ENCODE assay signal across 10 cellular contexts in the genomic region with DNA sequence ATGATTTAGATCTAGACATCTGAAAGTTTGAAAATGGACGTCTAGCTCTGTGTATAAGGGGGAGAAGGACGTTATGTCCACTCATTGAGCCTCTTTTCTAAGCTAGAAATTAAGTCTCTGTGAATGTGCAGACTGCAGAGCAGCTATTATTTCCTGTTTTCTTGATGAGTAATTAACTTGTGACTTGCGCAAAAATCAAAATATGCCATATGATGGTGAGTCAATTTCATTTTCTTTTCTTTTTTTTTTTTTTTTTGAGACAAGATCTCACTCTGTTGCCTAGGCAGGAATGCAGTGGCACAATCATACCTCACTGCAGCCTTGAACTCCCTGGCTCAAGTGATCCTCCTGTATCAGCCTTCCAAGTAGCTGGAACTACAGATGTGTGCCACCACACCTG. TPM values are rescaled to one million over a fixed set of nuclear protein-coding genes. Genes with fewer than 3 reads are reported as not detected.
DNase-seq lines count a peak whose midpoint lies in the region; ATAC-seq and TF ChIP-seq lines count a peak whose summit lies in the region.
"Had no signal": no experiment of that assay in that cellular context is flagged by ENCODE, and none has a peak within 500 bp of the region (broad histone marks: within the 10 kb centered on the region; RNA-seq: fewer than 3 reads in every experiment).

No MANE protein-coding gene starts in this region.

- BruUV-seq in PC-9 (replicated peaks; lab: Mats Ljungman, UMichigan), result no TSS peak

- no peaks in the 10 kb centered on the region for H3K9me2 ChIP-seq in PC-9 (ENCODE audit: insufficient read depth)

- intact Hi-C loops in PC-9 (cut with micrococcal nuclease; ENCODE audit: unreplicated experiment), result no loop called here

- no peaks in the 10 kb centered on the region; the same call in 1 of the 2 replicates for H3F3A ChIP-seq in PC-9 (ENCODE audit: insufficient read depth, low read depth)

- no peaks in the 10 kb centered on the region for H3K9me3 ChIP-seq in PC-9 (ENCODE audit: insufficient read depth, low read depth)
- no peaks in the 10 kb centered on the region for H3K9me3 ChIP-seq in BE2C

- TF ChIP-seq CTCF in PC-9 (conservative IDR thresholded peaks at IDR 0.05) (no peak), BE2C (IDR thresholded peaks at IDR 0.05; ENCODE audit: low read depth, low read length) (no peak)

- no peaks in the 10 kb centered on the region for H3K79me2 ChIP-seq in PC-9 (ENCODE audit: low read depth)

- ATAC-seq in GM19328 (IDR thresholded peaks at IDR 0.05; ENCODE audit: unreplicated experiment), result no peak

- POLR2A ChIA-PET in PC-9 (lab: Charles Lee; ENCODE audit: unreplicated experiment), result interaction anchor here (0.6 to 0.7 kb wide), 5 partner anchors 15 to 547 kb away, joined by 3 to 35 read pairs (median 5); no protein-coding TSS in a partner anchor

- H3K4me3 ChIP-seq in PC-9, result no peak overlapping the region
- no peak overlapping the region for H3K4me3 ChIP-seq in BE2C (ENCODE audit: low read depth, low read length)
- H3K4me3 ChIP-seq: neural progenitor cell had no signal

- no peak overlapping the region for H2AFZ ChIP-seq in PC-9
- H2AFZ ChIP-seq: neural progenitor cell had no signal

- H3K27ac ChIP-seq in PC-9 (peak overlapping the region; percentile 71), epithelial cell of prostate (peak overlapping the region; percentile 93), substantia nigra (ENCODE audit: low read depth, low read length, poor library complexity, severe bottlenecking) (no peak overlapping the region)
- H3K27ac ChIP-seq: neural progenitor cell had no signal

- H4K20me1 ChIP-seq in PC-9 (ENCODE audit: insufficient read depth), result no peaks in the 10 kb centered on the region

- CTCF ChIA-PET in PC-9 (lab: Charles Lee), result interaction anchor here (0.7 kb wide), 1 partner anchor 16 kb away, joined by 4 read pairs; no protein-coding TSS in a partner anchor

- H3K27me3 ChIP-seq in PC-9 (ENCODE audit: insufficient read depth, low read depth), result no peaks in the 10 kb centered on the region
- H3K27me3 ChIP-seq in BE2C, result no peaks in the 10 kb centered on the region
- H3K27me3 ChIP-seq: neural progenitor cell had no signal

- DNase-seq in EL, result peak; percentile 88
- DNase-seq in PC-9, result peak; percentile 29 to 71
- peak; percentile 71 for DNase-seq in epithelial cell of prostate (ENCODE audit: low read depth, low spot score)
- DNase-seq in renal cortical epithelial cell (ENCODE audit: low read depth), result peak; percentile 55
- no peak for DNase-seq in stimulated activated CD4-positive, alpha-beta T cell treated with anti-CD3 and anti-CD28 coated beads, Interleukin-4, amount 100 ng/mL, for 1 hour
- no peak for DNase-seq in substantia nigra (lab: John Stamatoyannopoulos, UW)
- no peak for DNase-seq in BE2C
- DNase-seq: activated CD4-positive, alpha-beta T cell treated with anti-CD3 and anti-CD28 coated beads, Interleukin-2, amount 50 U/mL, for 48 hours had no signal

- H3K4me1 ChIP-seq in PC-9 (replicated peaks; ENCODE audit: insufficient read depth) (peaks cover 29% of the 10 kb centered on the region), BE2C (no peaks in the 10 kb centered on the region)
- H3K4me1 ChIP-seq: neural progenitor cell had no signal

- H3K36me3 ChIP-seq in PC-9 (ENCODE audit: low read depth), result no peaks in the 10 kb centered on the region
- H3K36me3 ChIP-seq in BE2C, result no peaks in the 10 kb centered on the region
- H3K36me3 ChIP-seq: neural progenitor cell had no signal

- H3K4me2 ChIP-seq in PC-9, result peak overlapping the region; percentile 58; the same call in 1 of the 2 replicates
- H3K4me2 ChIP-seq: neural progenitor cell had no signal

RNA-seq across cellular contexts. Expression of gene LACTB, which starts 14.1 kb away (rescaled TPM):
- total RNA-seq in PC-9 (2021) (13.4 and 17.1 TPM in 2 replicates), renal cortical epithelial cell (41.9 and 52.4 TPM in 2 replicates)
- 6.9 TPM for polyA plus RNA-seq in BE2C (2012; ENCODE audit: insufficient read depth, insufficient read length, low read depth)

RNA-seq across cellular contexts. Expression of gene RPS27L, which starts 21.5 kb away (rescaled TPM):
- total RNA-seq in PC-9 (2021) (59.7 and 77.0 TPM in 2 replicates), renal cortical epithelial cell (249 and 275 TPM in 2 replicates)
- 17.8 TPM for polyA plus RNA-seq in BE2C (2012; ENCODE audit: insufficient read depth, insufficient read length, low read depth)

RNA-seq across cellular contexts. Expression of gene RAB8B, which starts 53.6 kb away (rescaled TPM):
- 19.3 and 20.9 TPM in 2 replicates for total RNA-seq in PC-9 (2021)
- 54.8 and 64.4 TPM in 2 replicates for total RNA-seq in renal cortical epithelial cell
- 5.5 TPM for polyA plus RNA-seq in BE2C (2012; ENCODE audit: insufficient read depth, insufficient read length, low read depth)

Comparison
In these comparisons a context has a peak if more than half of its experiments do, and no peak if none do; other contexts are left out.
1. DNase-seq: peak in EL (single experiment), PC-9 (2 of 2), epithelial cell of prostate (single experiment) and renal cortical epithelial cell (single experiment); none in stimulated activated CD4-positive, alpha-beta T cell treated with anti-CD3 and anti-CD28 coated beads, Interleukin-4, amount 100 ng/mL, for 1 hour (single experiment), substantia nigra (0 of 49) and BE2C (single experiment).